In the genomic region with DNA sequence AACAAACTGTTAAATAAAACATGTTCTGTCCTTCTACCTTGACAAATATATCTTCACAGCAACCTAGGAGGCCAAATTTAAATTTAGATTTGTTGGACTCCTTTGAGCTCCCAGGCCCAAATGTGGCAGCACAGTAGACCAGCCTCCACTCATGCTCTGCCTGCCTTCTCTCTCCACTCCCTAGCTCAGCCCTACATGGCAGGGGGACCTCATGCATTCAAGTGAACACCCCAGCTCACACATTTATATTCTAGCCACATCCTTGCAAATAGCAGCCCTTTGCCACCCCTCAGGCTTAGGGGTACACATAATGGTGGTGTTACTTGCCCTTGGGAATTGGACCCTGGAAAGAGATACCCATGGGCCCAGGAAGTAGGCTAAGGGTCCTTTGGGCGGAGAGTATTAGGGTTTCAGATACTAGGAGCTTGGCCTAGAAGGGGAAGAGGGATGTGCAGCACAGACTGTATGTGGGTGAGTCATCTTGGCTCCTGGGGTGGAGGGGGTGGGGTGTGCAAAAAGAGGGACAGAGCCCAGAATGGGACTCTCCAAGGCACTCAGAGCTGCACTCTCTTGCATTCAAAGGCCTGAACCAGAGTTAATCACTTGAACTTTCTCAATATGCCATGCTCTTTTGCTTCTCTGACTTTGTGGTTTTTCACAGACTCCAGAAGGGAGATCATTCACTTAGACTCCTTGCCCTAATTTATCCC, we compare ENCODE assay signal across 10 cellular contexts.
DNase-seq lines count a peak whose midpoint lies in the region; ATAC-seq, FAIRE-seq and TF ChIP-seq lines count a peak whose summit lies in the region.
"Had no signal": no experiment of that assay in that cellular context is flagged by ENCODE, and none has a peak within 500 bp of the region (broad histone marks: within the 10 kb centered on the region; RNA-seq: fewer than 3 reads in every experiment).

No MANE protein-coding gene starts in this region.

- H3K79me1 ChIP-seq in IMR-90 (ENCODE audit: low read depth in 1 of 2, low read length in 2 of 2) (no peaks in the 10 kb centered on the region), H1 (ENCODE audit: low read depth, low read length) (no peaks in the 10 kb centered on the region), mesendoderm (ENCODE audit: low read length) (no peaks in the 10 kb centered on the region)

- TF ChIP-seq RAD21 in IMR-90 (IDR thresholded peaks at IDR 0.05; ENCODE audit: low read length) (no peak), H1 (IDR thresholded peaks at IDR 0.05 in 1 of 2, conservative IDR thresholded peaks at IDR 0.05 in 1 of 2; ENCODE audit: low read depth in 2 of 2, low read length in 2 of 2) (no peak)

- peak; percentile 85 for ATAC-seq in IMR-90 (ENCODE audit: low read depth)
- ATAC-seq in HG02642 (IDR thresholded peaks at IDR 0.05; ENCODE audit: poor library complexity, unreplicated experiment): no peak
- ATAC-seq in GM21447 (IDR thresholded peaks at IDR 0.05; ENCODE audit: unreplicated experiment): no peak
- ATAC-seq: T-helper 17 cell had no signal

- H3K23ac ChIP-seq in IMR-90 (ENCODE audit: low read depth, low read length) (peak overlapping the region; percentile 80), H1 (ENCODE audit: insufficient read length) (no peak overlapping the region), mesendoderm (ENCODE audit: low read length) (no peak overlapping the region)

- H3K4me3 ChIP-seq in IMR-90 (ENCODE audit: insufficient read depth, low read depth, low read length): no peak overlapping the region
- no peak overlapping the region for H3K4me3 ChIP-seq in H1 (ENCODE audit: extremely low read depth in 1 of 4, insufficient read depth in 2 of 4, low read depth in 3 of 4, low read length in 4 of 4)
- no peak overlapping the region for H3K4me3 ChIP-seq in mesendoderm (ENCODE audit: low read length)
- H3K4me3 ChIP-seq: HAP-1 had no signal

- H4K91ac ChIP-seq in IMR-90 (ENCODE audit: insufficient read depth, low read depth, low read length) (peak overlapping the region; percentile 90), H1 (replicated peaks; ENCODE audit: insufficient read length, low read length) (no peak overlapping the region)

- CTCF ChIA-PET in IMR-90 (lab: Yijun Ruan, JAX): interaction anchor here (1.6 kb wide), 1 partner anchor 227 kb away, joined by 4 read pairs; a partner anchor contains a TSS
- CTCF ChIA-PET in H1 (lab: Charles Lee; ENCODE audit: partially characterized antibody): interaction anchor here (0.8 to 1.9 kb wide), 10 partner anchors 9 to 608 kb away, joined by 3 to 5 read pairs (median 3); no protein-coding TSS in a partner anchor

- H2AK5ac ChIP-seq in IMR-90 (ENCODE audit: low read depth, low read length): peak overlapping the region; percentile 91
- H2AK5ac ChIP-seq in H1 (ENCODE audit: low read depth, low read length): no peak overlapping the region
- H2AK5ac ChIP-seq in mesendoderm (ENCODE audit: low read length): no peak overlapping the region

- H3K18ac ChIP-seq in IMR-90 (ENCODE audit: low read depth, low read length): peak overlapping the region; percentile 84
- H3K18ac ChIP-seq in H1 (ENCODE audit: extremely low read depth, low read length): no peak overlapping the region
- H3K18ac ChIP-seq in mesendoderm (ENCODE audit: low read length): peak overlapping the region; percentile 54

- no peaks in the 10 kb centered on the region for H3K36me3 ChIP-seq in IMR-90 (ENCODE audit: control insufficient read depth, insufficient read depth, low read length)
- no peaks in the 10 kb centered on the region for H3K36me3 ChIP-seq in H1 (ENCODE audit: control insufficient read depth in 2 of 4, insufficient read depth in 4 of 4, low read length in 3 of 4)
- H3K36me3 ChIP-seq in mesendoderm (ENCODE audit: control insufficient read depth, insufficient read depth, low read length): no peaks in the 10 kb centered on the region
- H3K36me3 ChIP-seq: HAP-1 had no signal

- intact Hi-C loops in IMR-90 (cut with micrococcal nuclease): no loop called here

- peak overlapping the region; percentile 81 for H2BK5ac ChIP-seq in IMR-90 (ENCODE audit: low read depth, low read length, poor library complexity, severe bottlenecking)
- no peak overlapping the region for H2BK5ac ChIP-seq in H1 (ENCODE audit: low read depth, low read length)
- no peak overlapping the region for H2BK5ac ChIP-seq in mesendoderm (ENCODE audit: low read length)

- no peak for TF ChIP-seq POLR2A in IMR-90 (IDR thresholded peaks at IDR 0.05; ENCODE audit: low read depth, low read length)
- TF ChIP-seq POLR2A in H1 (IDR thresholded peaks at IDR 0.05; ENCODE audit: control extremely low read depth in 1 of 2, low read depth in 2 of 2, low read length in 2 of 2): no peak

- H3K9ac ChIP-seq in IMR-90 (ENCODE audit: low read depth, low read length) (0 out of 2 replicates have a peak overlapping the region, but pooled peaks have one; percentile 43), H1 (replicated peaks in 1 of 4; ENCODE audit: extremely low read depth in 1 of 4, low read depth in 3 of 4, low read length in 3 of 4) (no peak overlapping the region), mesendoderm (ENCODE audit: low read length) (no peak overlapping the region)

- H2BK15ac ChIP-seq in IMR-90 (ENCODE audit: low read depth, low read length) (peak overlapping the region; percentile 81; the same call in 2 of the 3 replicates), H1 (ENCODE audit: low read length) (no peak overlapping the region), mesendoderm (replicated peaks; ENCODE audit: low read depth) (no peak overlapping the region)

- in situ Hi-C loops in ACHN (cut with HindIII; ENCODE audit: low pct_ligation_motif_present, low pct_unique_long_range_greater_than_20kb, low sequenced_read_pairs) (no loop called here), IMR-90 (cut with MboI; ENCODE audit: low sequenced_read_pairs) (no loop called here)

- H2BK12ac ChIP-seq in H1 (ENCODE audit: low read depth, low read length): no peak overlapping the region

- peaks cover 15% of the 10 kb centered on the region for H3K9me1 ChIP-seq in IMR-90 (ENCODE audit: insufficient read depth, low read length)

- no peaks in the 10 kb centered on the region for H3K23me2 ChIP-seq in H1 (ENCODE audit: low read depth, low read length)

- H3K27ac ChIP-seq in IMR-90 (ENCODE audit: insufficient read depth, low read length): peak overlapping the region; percentile 54
- no peak overlapping the region for H3K27ac ChIP-seq in H1 (ENCODE audit: low read depth, low read length)
- no peak overlapping the region for H3K27ac ChIP-seq in mesendoderm (ENCODE audit: low read depth, low read length)

- POLR2A ChIA-PET in IMR-90 (lab: Charles Lee; ENCODE audit: unreplicated experiment) (no interaction called here), H1 (lab: Charles Lee; ENCODE audit: partially characterized antibody) (no interaction called here)

- 0 out of 2 replicates have a peak overlapping the region, but pooled peaks have one; percentile 18 for H3K4me2 ChIP-seq in IMR-90 (ENCODE audit: low read depth, low read length)
- H3K4me2 ChIP-seq in H1 (ENCODE audit: insufficient read depth in 1 of 2, low read depth in 2 of 2, low read length in 2 of 2): no peak overlapping the region
- no peak overlapping the region for H3K4me2 ChIP-seq in mesendoderm (ENCODE audit: low read length)

- TF ChIP-seq CTCF in IMR-90 (conservative IDR thresholded peaks at IDR 0.05; ENCODE audit: low read depth, low read length) (no peak), H1 (IDR thresholded peaks at IDR 0.05; ENCODE audit: control extremely low read depth in 1 of 3, insufficient read depth in 1 of 3, low read depth in 1 of 3, low read length in 3 of 3) (no peak)

- H3K14ac ChIP-seq in IMR-90 (replicated peaks; ENCODE audit: low read depth, low read length): peak overlapping the region; percentile 87
- H3K14ac ChIP-seq in H1 (ENCODE audit: insufficient read length): no peak overlapping the region

- H3K79me2 ChIP-seq in H1 (ENCODE audit: control insufficient read depth in 1 of 2, insufficient read depth in 2 of 2, low read length in 2 of 2) (no peaks in the 10 kb centered on the region), mesendoderm (ENCODE audit: control insufficient read depth, insufficient read depth, low read length) (no peaks in the 10 kb centered on the region)

- peak; percentile 80 for DNase-seq in ACHN
- peak; percentile 73 for DNase-seq in IMR-90
- DNase-seq in H1 (ENCODE audit: low read depth in 1 of 2, low spot score in 2 of 2): no peak
- peak; percentile 40 for DNase-seq in mesendoderm
- DNase-seq in KG1 (lab: John Stamatoyannopoulos, UW): no peak
- no peak for DNase-seq in activated CD4-positive, alpha-beta T cell treated with anti-CD3 and anti-CD28 coated beads for 4 hours
- DNase-seq: T-helper 17 cell had no signal

- H3K9me3 ChIP-seq in IMR-90 (ENCODE audit: control insufficient read depth, insufficient read depth, low read length) (no peaks in the 10 kb centered on the region), H1 (ENCODE audit: insufficient read depth in 2 of 2, low read depth in 1 of 2, low read length in 1 of 2) (no peaks in the 10 kb centered on the region)
- H3K9me3 ChIP-seq: HAP-1 had no signal

- H2AK9ac ChIP-seq in IMR-90 (replicated peaks; ENCODE audit: low read depth, low read length, poor library complexity): peak overlapping the region; percentile 46

- H2BK120ac ChIP-seq in IMR-90 (ENCODE audit: low read depth, low read length) (peak overlapping the region; percentile 87), H1 (replicated peaks; ENCODE audit: low read depth, low read length) (no peak overlapping the region), mesendoderm (ENCODE audit: low read depth, low read length) (no peak overlapping the region)

- H3K56ac ChIP-seq in IMR-90 (ENCODE audit: extremely low read depth, insufficient read depth, low read length) (no peak overlapping the region), H1 (replicated peaks; ENCODE audit: insufficient read length, low read depth, low read length) (no peak overlapping the region), mesendoderm (ENCODE audit: low read length) (no peak overlapping the region)

- H3K4me1 ChIP-seq in IMR-90 (ENCODE audit: control insufficient read depth, insufficient read depth, low read length) (peaks cover 20% of the 10 kb centered on the region), H1 (replicated peaks in 1 of 4; ENCODE audit: control insufficient read depth in 3 of 4, insufficient read depth in 4 of 4, low read length in 3 of 4) (peaks cover 0 to 8% (median 4%) of the 10 kb centered on the region in 4 experiments), mesendoderm (ENCODE audit: control insufficient read depth, low read depth, low read length) (peaks cover 7% of the 10 kb centered on the region)
- H3K4me1 ChIP-seq: HAP-1 had no signal

- peak overlapping the region; percentile 66 for H4K5ac ChIP-seq in IMR-90 (ENCODE audit: low read depth, low read length)
- no peak overlapping the region for H4K5ac ChIP-seq in H1 (ENCODE audit: insufficient read length, low read depth, low read length)
- no peak overlapping the region for H4K5ac ChIP-seq in mesendoderm (ENCODE audit: low read length)

- H3K4ac ChIP-seq in IMR-90 (ENCODE audit: low read depth, low read length) (peak overlapping the region; percentile 86), H1 (replicated peaks; ENCODE audit: insufficient read length, low read depth, low read length) (no peak overlapping the region), mesendoderm (ENCODE audit: low read depth, low read length) (no peak overlapping the region)

- peak overlapping the region; percentile 84 for H2BK20ac ChIP-seq in IMR-90 (ENCODE audit: low read depth, low read length)
- peak overlapping the region; percentile 57; the same call in 1 of the 2 replicates for H2BK20ac ChIP-seq in H1 (ENCODE audit: low read length)

- WGBS in IMR-90 (ENCODE audit: extremely low coverage in 2 of 2, insufficient read length in 1 of 2), 2 experiments: 67% methylated on average over 1 of the region's 1 CpG; no CpG with 5 or more reads in 1 of the 2 experiments
- 75% methylated on average over 1 of the region's 1 CpG; no CpG with 5 or more reads in 1 of the 2 experiments for WGBS in H1 (ENCODE audit: extremely low coverage in 1 of 2, insufficient coverage in 1 of 2, insufficient read length in 1 of 2, insufficient replicate concordance in 2 of 2, low coverage in 1 of 2, low lambda C conversion rate in 2 of 2, missing lambda C conversion rate in 1 of 2), 2 experiments
- no CpG with 5 or more reads among the region's 1 CpG for WGBS in mesendoderm (ENCODE audit: extremely low coverage, insufficient coverage, low lambda C conversion rate)

- FAIRE-seq in H1 (lab: Jason Lieb, UNC): no peak

- no peak for TF ChIP-seq EP300 in H1 (IDR thresholded peaks at IDR 0.05; ENCODE audit: borderline replicate concordance in 1 of 2, low read depth in 2 of 2, low read length in 2 of 2)

- dilution Hi-C loops in IMR-90 (cut with HindIII; ENCODE audit: low sequenced_read_pairs, unreplicated experiment): no loop called here

- H4K20me1 ChIP-seq in IMR-90 (ENCODE audit: insufficient read depth, low read length) (no peaks in the 10 kb centered on the region), H1 (replicated peaks in 1 of 2; ENCODE audit: control insufficient read depth in 1 of 2, insufficient read depth in 2 of 2, low read length in 2 of 2) (no peaks in the 10 kb centered on the region)

- H2AFZ ChIP-seq in IMR-90 (replicated peaks; ENCODE audit: low read length, poor library complexity): peak overlapping the region; percentile 80
- H2AFZ ChIP-seq in H1 (ENCODE audit: low read length): no peak overlapping the region

- H3K27me3 ChIP-seq in IMR-90 (ENCODE audit: control insufficient read depth, insufficient read depth, low read length): no peaks in the 10 kb centered on the region
- H3K27me3 ChIP-seq in H1 (replicated peaks in 1 of 4; ENCODE audit: control insufficient read depth in 3 of 4, extremely low read depth in 1 of 4, insufficient read depth in 3 of 4, low read length in 3 of 4): no peaks in the 10 kb centered on the region
- no peaks in the 10 kb centered on the region for H3K27me3 ChIP-seq in mesendoderm (ENCODE audit: insufficient read depth, low read length, poor library complexity)

- BruUV-seq in IMR-90 (replicated peaks; lab: Mats Ljungman, UMichigan): no TSS peak

- H4K8ac ChIP-seq in IMR-90 (ENCODE audit: low read depth in 2 of 2, low read length in 2 of 2) (peak overlapping the region; percentile 41 to 76; a peak in 2 of 4 replicates), H1 (ENCODE audit: extremely low read depth, insufficient read depth, low read length) (no peak overlapping the region), mesendoderm (ENCODE audit: low read depth, low read length) (no peak overlapping the region)

Comparison
In these comparisons a context has a peak if more than half of its experiments do, and no peak if none do; other contexts are left out.
1. DNase-seq: peak in ACHN (single experiment), IMR-90 (single experiment) and mesendoderm (single experiment); none in H1 (0 of 2), KG1 (single experiment) and activated CD4-positive, alpha-beta T cell treated with anti-CD3 and anti-CD28 coated beads for 4 hours (0 of 2).
2. H4K8ac ChIP-seq: peak in IMR-90 (2 of 2); none in H1 (single experiment) and mesendoderm (single experiment).